Comparison of ENCODE assay signal across 24 cellular contexts in the genomic region with DNA sequence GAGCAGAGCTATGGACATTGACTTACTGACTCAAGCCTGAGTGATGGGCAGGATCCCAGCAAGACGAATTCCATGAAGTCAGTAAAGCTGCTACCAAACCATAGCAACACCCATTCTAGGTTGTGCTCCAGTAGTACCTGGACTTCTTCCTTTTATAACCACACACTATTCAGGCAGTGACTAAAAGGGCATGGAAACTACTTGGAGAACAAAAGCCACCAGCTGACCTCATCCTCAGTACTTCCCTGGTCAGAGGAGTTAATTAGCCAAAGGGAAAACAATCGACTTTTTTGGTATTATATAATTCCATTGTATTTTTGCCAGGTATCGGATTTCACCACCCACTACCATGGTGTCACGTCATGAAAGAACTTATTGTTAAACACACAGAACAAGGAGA.
A peak's percentile ranks its signal among the peaks of the same experiment; 100 is the strongest.
DNase-seq lines count a peak whose midpoint lies in the region; ATAC-seq and TF ChIP-seq lines count a peak whose summit lies in the region.
"Had no signal": no experiment of that assay in that cellular context is flagged by ENCODE, and none has a peak within 500 bp of the region (broad histone marks: within the 10 kb centered on the region; RNA-seq: fewer than 3 reads in every experiment).

No MANE protein-coding gene starts in this region.

- CTCF ChIA-PET in OCI-LY7 (lab: Charles Lee; ENCODE audit: unreplicated experiment): no interaction called here

- no peaks in the 10 kb centered on the region for H3K27me3 ChIP-seq in heart right ventricle
- H3K27me3 ChIP-seq in right atrium auricular region: no peaks in the 10 kb centered on the region
- H3K27me3 ChIP-seq: left lung had no signal

- H3K36me3 ChIP-seq in heart right ventricle (no peaks in the 10 kb centered on the region), right atrium auricular region (no peaks in the 10 kb centered on the region), OCI-LY7 (ENCODE audit: insufficient read depth, low read length) (no peaks in the 10 kb centered on the region)
- H3K36me3 ChIP-seq: left lung had no signal

- H3K9me2 ChIP-seq in OCI-LY7 (ENCODE audit: insufficient read depth, low read length): no peaks in the 10 kb centered on the region

- H3K79me2 ChIP-seq in OCI-LY7 (ENCODE audit: insufficient read depth, low read depth, low read length): no peaks in the 10 kb centered on the region

- no peak overlapping the region for H3K4me2 ChIP-seq in OCI-LY7 (ENCODE audit: low read length)
- H3K4me2 ChIP-seq: GM23338, smooth muscle cell had no signal

- BruUV-seq in OCI-LY7 (replicated peaks; lab: Mats Ljungman, UMichigan): no TSS peak

- POLR2A ChIA-PET in OCI-LY7 (lab: Charles Lee): no interaction called here

- H4K20me1 ChIP-seq in OCI-LY7 (ENCODE audit: insufficient read depth, low read length): no peaks in the 10 kb centered on the region

- no peak overlapping the region for H3K4me3 ChIP-seq in heart right ventricle
- H3K4me3 ChIP-seq in right atrium auricular region: no peak overlapping the region
- no peak overlapping the region for H3K4me3 ChIP-seq in astrocyte of the cerebellum (ENCODE audit: low read depth, low read length)
- H3K4me3 ChIP-seq in fibroblast of mammary gland (ENCODE audit: control insufficient read depth, low read depth, low read length): no peak overlapping the region
- no peak overlapping the region for H3K4me3 ChIP-seq in OCI-LY7 (ENCODE audit: low read depth, low read length, poor library complexity, severe bottlenecking)
- H3K4me3 ChIP-seq: GM23338, left lung, smooth muscle cell had no signal

- WGBS in heart right ventricle, 2 donors: 61 to 67% methylated on average over 4 of the region's 4 CpGs

- DNase-seq in heart right ventricle (no peak), right atrium auricular region (ENCODE audit: low spot score) (no peak), astrocyte of the cerebellum (ENCODE audit: low read depth) (peak; percentile 69), fibroblast of mammary gland (ENCODE audit: low read depth) (peak; percentile 45), OCI-LY7 (ENCODE audit: low spot score) (no peak), UCSD-AML1 (lab: John Stamatoyannopoulos, UW; ENCODE audit: unreplicated experiment) (no peak)
- DNase-seq: activated CD8-positive, alpha-beta T cell treated with anti-CD3 and anti-CD28 coated beads, Interleukin-2, amount 10 ng/mL, durations not matched to agents 7 days and 5 days; activated effector memory CD4-positive, alpha-beta T cell treated with anti-CD3 and anti-CD28 coated beads, Interleukin-2, amount 50 U/mL, for 16 hours; activated T-cell treated with anti-CD3 and anti-CD28 coated beads for 4 hours; cortex of kidney; DMS53; GF-D8; Kasumi-1; left lung; naive B cell; NCI-H1105 treated with DMSO at 0.1 percent for 48 hours; NCI-H2081 treated with DMSO at 0.1 percent for 48 hours; NCI-H510A; nucleus accumbens; stimulated activated CD4-positive, alpha-beta T cell treated with anti-CD3 and anti-CD28 coated beads, Interleukin-2, amount 100 ng/mL, for 24 hours had no signal

- no peak overlapping the region for H2AFZ ChIP-seq in OCI-LY7 (ENCODE audit: low read length)
- H2AFZ ChIP-seq: GM23338 had no signal

- H3K27ac ChIP-seq in heart right ventricle (no peak overlapping the region), right atrium auricular region (no peak overlapping the region), OCI-LY7 (ENCODE audit: low read depth, low read length, poor library complexity, severe bottlenecking) (no peak overlapping the region)
- H3K27ac ChIP-seq: left lung had no signal

- H3K4me1 ChIP-seq in heart right ventricle: peaks cover 0 to 8% (median 0%) of the 10 kb centered on the region in 9 donors
- peaks cover 0 to 12% of the 10 kb centered on the region in 2 donors for H3K4me1 ChIP-seq in right atrium auricular region
- H3K4me1 ChIP-seq in OCI-LY7 (ENCODE audit: insufficient read depth, low read length, poor library complexity, severe bottlenecking): no peaks in the 10 kb centered on the region
- H3K4me1 ChIP-seq: left lung had no signal

- TF ChIP-seq CTCF in heart right ventricle (IDR thresholded peaks at IDR 0.05) (no peak), right atrium auricular region (IDR thresholded peaks at IDR 0.05) (no peak), astrocyte of the cerebellum (IDR thresholded peaks at IDR 0.05; ENCODE audit: low read depth, low read length, missing control alignments) (no peak), fibroblast of mammary gland (conservative IDR thresholded peaks at IDR 0.05; ENCODE audit: control insufficient read depth, insufficient read depth, low read depth, low read length) (no peak), OCI-LY7 (conservative IDR thresholded peaks at IDR 0.05; ENCODE audit: low read length) (no peak)

- no peaks in the 10 kb centered on the region for H3K9me3 ChIP-seq in heart right ventricle
- H3K9me3 ChIP-seq in right atrium auricular region: no peaks in the 10 kb centered on the region
- no peaks in the 10 kb centered on the region for H3K9me3 ChIP-seq in OCI-LY7 (ENCODE audit: low read length)
- H3K9me3 ChIP-seq: left lung had no signal

- in situ Hi-C loops in astrocyte of the cerebellum (cut with HindIII; ENCODE audit: low sequenced_read_pairs): loop anchor here (25.0 kb wide), 1 partner anchor 302 kb away; a partner anchor contains a TSS

- intact Hi-C loops in heart right ventricle (cut with DNase I) (loop anchor here in 3 of 10 donors (5.0 to 10.0 kb wide), 3 partner anchors 300 to 310 kb away; a partner anchor contains a TSS), OCI-LY7 (cut with micrococcal nuclease; ENCODE audit: unreplicated experiment) (no loop called here)

- ATAC-seq in heart right ventricle (peak in 6 of 8 donors; percentile 22 to 63 (median 34)), GM21619 (IDR thresholded peaks at IDR 0.05; ENCODE audit: unreplicated experiment) (no peak), GM21528 (IDR thresholded peaks at IDR 0.05; ENCODE audit: low FRiP score, unreplicated experiment) (no peak)
- ATAC-seq: activated CD8-positive, alpha-beta T cell treated with anti-CD3 and anti-CD28 coated beads, Interleukin-2, amount 10 ng/mL, durations not matched to agents 7 days and 5 days; GM23338; left lung had no signal

Comparison
In these comparisons a context has a peak if more than half of its experiments do, and no peak if none do; other contexts are left out.
1. ATAC-seq: peak in heart right ventricle (6 of 8); none in GM21619 (single experiment) and GM21528 (single experiment).
2. DNase-seq: peak in astrocyte of the cerebellum (single experiment) and fibroblast of mammary gland (single experiment); none in heart right ventricle (0 of 2), right atrium auricular region (single experiment), OCI-LY7 (single experiment) and UCSD-AML1 (single experiment).